ENCODE assay signal across 30 cellular contexts in the genomic region with DNA sequence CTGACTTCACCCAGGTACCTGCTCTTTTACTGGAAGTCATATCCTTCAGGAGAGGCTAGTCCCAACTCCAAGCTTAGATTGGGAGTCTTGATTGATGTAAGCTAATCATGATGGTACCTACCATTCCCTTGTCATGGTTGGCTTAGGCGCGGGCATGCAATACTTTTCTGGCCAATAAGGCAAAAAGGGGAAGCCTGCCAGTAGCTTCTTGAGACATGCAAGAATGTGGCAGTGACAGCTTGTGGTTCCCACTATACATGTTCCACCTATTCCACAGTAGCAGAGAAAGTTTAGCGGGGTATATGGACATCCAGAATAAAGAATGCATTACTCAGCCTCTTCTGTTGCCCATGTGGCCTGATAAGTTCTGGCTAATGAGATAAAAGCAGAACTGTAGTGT.
"Had no signal": no experiment of that assay in that cellular context is flagged by ENCODE, and none has a peak within 500 bp of the region (broad histone marks: within the 10 kb centered on the region; RNA-seq: fewer than 3 reads in every experiment).

No MANE protein-coding gene starts in this region.

- H3K4me1 ChIP-seq: ascending aorta, body of pancreas, SJSA1 had no signal

- H3K27me3 ChIP-seq: ascending aorta, body of pancreas, MG63 had no signal

- H3K27ac ChIP-seq: ascending aorta, body of pancreas, coronary artery, KMS-11, SJSA1 had no signal

- DNase-seq: activated CD4-positive, alpha-beta T cell treated with anti-CD3 and anti-CD28 coated beads for 48 hours; activated CD4-positive, alpha-beta T cell treated with anti-CD3 and anti-CD28 coated beads, Interleukin-2, amount 50 U/mL, for 4 hours; activated CD4-positive, CD25-positive, alpha-beta regulatory T cell treated with anti-CD3 and anti-CD28 coated beads, Interleukin-2, amount 50 U/mL, for 72 hours; activated CD8-positive, alpha-beta memory T cell treated with anti-CD3 and anti-CD28 coated beads, Interleukin-2, amount 50 U/mL, for 48 hours; activated CD8-positive, alpha-beta T cell treated with anti-CD3 and anti-CD28 coated beads, Interleukin-2, amount 10 ng/mL, durations not matched to agents 7 days and 5 days; activated effector memory CD4-positive, alpha-beta T cell treated with Interleukin-2 at 50 U/mL for 16 hours; activated naive CD4-positive, alpha-beta T cell; activated naive CD8-positive, alpha-beta T cell treated with anti-CD3 and anti-CD28 coated beads, Interleukin-2, amount 50 U/mL, for 24 hours; activated T-cell treated with anti-CD3 and anti-CD28 coated beads, Interleukin-2, amount 50 U/mL, for 1 hour; amniotic stem cell; body of pancreas; central memory CD4-positive, alpha-beta T cell; MG63; NCI-H1092 treated with DMSO at 0.1 percent for 48 hours; NCI-H1417 treated with DMSO at 0.1 percent for 48 hours; NCI-H1694 treated with DMSO at 0.1 percent for 48 hours; NCI-H2029 treated with DMSO at 0.1 percent for 48 hours; NCI-H345; NCI-H510A; NCI-H526 treated with DMSO at 0.1 percent for 48 hours; RPMI8226 had no signal

- H3K9me3 ChIP-seq: ascending aorta, body of pancreas, MG63, SJSA1 had no signal

- H3K4me3 ChIP-seq: ascending aorta, body of pancreas, coronary artery, MG63, SJSA1 had no signal

- H3K36me3 ChIP-seq: ascending aorta, MG63, SJSA1 had no signal

- ATAC-seq: activated CD8-positive, alpha-beta T cell treated with anti-CD3 and anti-CD28 coated beads, Interleukin-2, amount 10 ng/mL, durations not matched to agents 7 days and 5 days; activated naive CD4-positive, alpha-beta T cell treated with anti-CD3 and anti-CD28 coated beads, Interleukin-2, amount 50 U/mL, for 72 hours; activated naive CD8-positive, alpha-beta T cell treated with anti-CD3 and anti-CD28 coated beads, Interleukin-2, amount 50 U/mL, for 24 hours; body of pancreas; Panc1; Right ventricle myocardium inferior; SK-N-SH treated with all-trans-retinoic acid at 6 μM for 48 hours; WTC11 had no signal
